8 cellular contexts compared by ENCODE assay signal in the genomic region with DNA sequence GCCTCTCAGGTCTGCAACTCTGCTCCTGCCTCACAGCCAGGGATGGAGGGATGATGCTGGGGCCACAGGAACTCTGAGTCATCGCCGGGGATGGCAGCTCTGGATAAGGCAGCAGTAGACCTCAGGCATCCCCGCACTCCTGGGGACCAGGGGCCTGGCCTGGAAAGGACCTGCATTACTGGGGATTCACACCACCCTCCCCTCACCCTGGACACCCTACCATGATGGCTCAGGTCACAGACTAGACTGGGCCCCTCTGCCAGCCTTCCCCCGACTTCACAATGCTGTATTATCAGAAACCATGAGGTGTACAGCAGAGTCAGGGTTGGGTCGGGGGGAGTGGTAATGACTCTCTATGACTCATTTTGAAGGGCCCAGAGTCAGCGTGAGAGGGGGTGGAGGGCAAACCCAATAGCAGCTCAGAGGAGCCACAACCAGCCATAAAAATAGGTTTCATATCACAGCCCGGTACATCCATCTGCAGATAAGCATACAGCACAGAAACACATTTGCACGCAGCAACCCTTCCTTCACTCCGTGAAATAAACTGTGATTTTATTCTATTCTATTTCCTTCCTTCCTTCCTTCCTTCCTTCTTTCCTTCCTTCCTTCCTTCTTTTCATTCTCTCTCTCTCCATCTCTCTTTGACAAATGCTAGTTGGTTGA. TPM values are rescaled to one million over a fixed set of nuclear protein-coding genes. Genes with fewer than 3 reads are reported as not detected.
A peak's percentile ranks its signal among the peaks of the same experiment; 100 is the strongest.
DNase-seq lines count a peak whose midpoint lies in the region; ATAC-seq and TF ChIP-seq lines count a peak whose summit lies in the region.

No MANE protein-coding gene starts in this region.

- ATAC-seq in activated T-helper 17 cell treated with anti-CD3 and anti-CD28 coated beads, Interleukin-2, amount 50 U/mL, for 72 hours (replicated peaks), result peak; percentile 99
- no peak for ATAC-seq in HG02623 (IDR thresholded peaks at IDR 0.05; ENCODE audit: unreplicated experiment)
- no peak for ATAC-seq in Right ventricle myocardium inferior

- H3K36me3 Mint-ChIP-seq in activated T-helper 17 cell treated with anti-CD3 and anti-CD28 coated beads, Interleukin-2, amount 50 U/mL, for 72 hours (ENCODE audit: low read depth), result no peaks in the 10 kb centered on the region

- intact Hi-C loops in Right ventricle myocardium inferior (cut with DNase I), result no loop called here

- peak overlapping the region; percentile 90 for H3K27ac Mint-ChIP-seq in activated T-helper 17 cell treated with anti-CD3 and anti-CD28 coated beads, Interleukin-2, amount 50 U/mL, for 72 hours

- peaks cover 30% of the 10 kb centered on the region for H3K4me1 Mint-ChIP-seq in activated T-helper 17 cell treated with anti-CD3 and anti-CD28 coated beads, Interleukin-2, amount 50 U/mL, for 72 hours

- peaks cover 4% of the 10 kb centered on the region for H3K9me3 Mint-ChIP-seq in activated T-helper 17 cell treated with anti-CD3 and anti-CD28 coated beads, Interleukin-2, amount 50 U/mL, for 72 hours

- TF ChIP-seq CTCF in GM12865 (IDR thresholded peaks at IDR 0.05; ENCODE audit: insufficient read depth, low read depth, low read length, missing control alignments), result no peak
- TF ChIP-seq CTCF in retinal pigment epithelial cell (conservative IDR thresholded peaks at IDR 0.05; ENCODE audit: low read depth, low read length), result no peak

- DNase-seq in GM12865 (ENCODE audit: low read depth) (peak; percentile 47), HT1080 (ENCODE audit: low read depth) (peak; percentile 93), retinal pigment epithelial cell (ENCODE audit: low read depth) (peak; percentile 30), SHP77 (lab: John Stamatoyannopoulos, UW) (no peak), NCI-H146 (lab: John Stamatoyannopoulos, UW) (no peak), Right ventricle myocardium inferior (ENCODE audit: missing footprints) (no peak)

- H3K4me3 Mint-ChIP-seq in activated T-helper 17 cell treated with anti-CD3 and anti-CD28 coated beads, Interleukin-2, amount 50 U/mL, for 72 hours, result peak overlapping the region; percentile 69

- H3K4me3 ChIP-seq in GM12865 (ENCODE audit: low read depth, low read length) (no peak overlapping the region), retinal pigment epithelial cell (ENCODE audit: low read length) (no peak overlapping the region)

- H3K27me3 Mint-ChIP-seq in activated T-helper 17 cell treated with anti-CD3 and anti-CD28 coated beads, Interleukin-2, amount 50 U/mL, for 72 hours, result peaks cover 8% of the 10 kb centered on the region

RNA-seq across cellular contexts. Expression of gene DYNLRB2, which starts 28.8 kb away (rescaled TPM):
- not detected in 2 replicates for total RNA-seq in HT1080 (2014; rRNA removed; shearing (Covaris generic))
- polyA plus RNA-seq in HT1080 (2015; cell fraction: cytosol; rRNA removed), result not detected in 2 replicates
- not detected in 2 replicates for polyA plus RNA-seq in HT1080 (2015; cell fraction: nucleus; rRNA removed)
- not detected for total RNA-seq in activated T-helper 17 cell treated with anti-CD3 and anti-CD28 coated beads, Interleukin-2, amount 50 U/mL, for 72 hours
- not detected for total RNA-seq in Right ventricle myocardium inferior

Comparison
In these comparisons a context has a peak if more than half of its experiments do, and no peak if none do; other contexts are left out.
1. DNase-seq: peak in GM12865 (single experiment), HT1080 (single experiment) and retinal pigment epithelial cell (single experiment); none in SHP77 (0 of 2), NCI-H146 (single experiment) and Right ventricle myocardium inferior (single experiment).